ENCODE assay signal across 9 cellular contexts in the genomic region with DNA sequence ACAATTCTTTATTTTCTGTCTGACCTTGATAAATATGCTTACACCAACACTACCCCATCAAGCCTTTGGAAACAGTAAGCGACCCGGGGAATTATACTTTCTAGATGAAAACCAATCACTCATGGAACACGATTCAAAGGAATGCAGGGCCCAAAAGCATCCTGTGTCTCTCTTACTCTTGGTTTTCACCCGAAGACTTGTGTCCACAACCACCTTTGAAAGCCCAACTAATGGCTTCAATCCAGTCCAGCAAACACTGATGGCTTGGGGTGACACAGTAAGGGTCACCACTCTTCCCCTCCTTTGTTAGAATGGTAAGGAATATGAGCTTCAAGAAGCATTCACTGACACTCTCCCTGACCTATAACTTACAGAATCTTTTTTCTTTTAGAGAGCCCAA. TPM values are rescaled to one million over a fixed set of nuclear protein-coding genes. Genes with fewer than 3 reads are reported as not detected.
DNase-seq lines count a peak whose midpoint lies in the region; ATAC-seq, FAIRE-seq and TF ChIP-seq lines count a peak whose summit lies in the region.
"Had no signal": no experiment of that assay in that cellular context is flagged by ENCODE, and none has a peak within 500 bp of the region (broad histone marks: within the 10 kb centered on the region; RNA-seq: fewer than 3 reads in every experiment).

No MANE protein-coding gene starts in this region.

- no peak overlapping the region for H2BK120ac ChIP-seq in H1 (replicated peaks; ENCODE audit: low read depth, low read length)

- peaks cover 2% of the 10 kb centered on the region; the same call in 1 of the 2 replicates for H3K79me1 ChIP-seq in H1 (ENCODE audit: low read depth, low read length)

- H3K14ac ChIP-seq in H1 (ENCODE audit: insufficient read length): no peak overlapping the region

- H3K4ac ChIP-seq in H1 (replicated peaks; ENCODE audit: insufficient read length, low read depth, low read length): no peak overlapping the region

- no peak overlapping the region for H2BK20ac ChIP-seq in H1 (ENCODE audit: low read length)

- no peak overlapping the region for H3K27ac ChIP-seq in H1 (ENCODE audit: low read depth, low read length)
- H3K27ac ChIP-seq in osteoblast (ENCODE audit: low read depth, low read length): peak overlapping the region; percentile 64

- no peak overlapping the region for H4K5ac ChIP-seq in H1 (ENCODE audit: insufficient read length, low read depth, low read length)

- ATAC-seq in GM21526 (IDR thresholded peaks at IDR 0.05; ENCODE audit: low FRiP score, unreplicated experiment): no peak

- CTCF ChIA-PET in H1 (lab: Charles Lee; ENCODE audit: partially characterized antibody): interaction anchor here (1.0 to 4.7 kb wide), 5 partner anchors 13 to 299 kb away, joined by 3 to 38 read pairs (median 4); no protein-coding TSS in a partner anchor

- H2BK5ac ChIP-seq in H1 (ENCODE audit: low read depth, low read length): no peak overlapping the region

- peaks cover 11% of the 10 kb centered on the region; the same call in 1 of the 2 replicates for H3K23me2 ChIP-seq in H1 (ENCODE audit: low read depth, low read length)

- no peaks in the 10 kb centered on the region for H3K27me3 ChIP-seq in NT2/D1 (ENCODE audit: insufficient read depth, insufficient read length)
- no peaks in the 10 kb centered on the region for H3K27me3 ChIP-seq in H1 (replicated peaks in 1 of 4; ENCODE audit: control insufficient read depth in 3 of 4, extremely low read depth in 1 of 4, insufficient read depth in 3 of 4, low read length in 3 of 4)
- H3K27me3 ChIP-seq in osteoblast (ENCODE audit: insufficient read depth, low read length): no peaks in the 10 kb centered on the region
- H3K27me3 ChIP-seq: testis had no signal

- no peak overlapping the region for H3K23ac ChIP-seq in H1 (ENCODE audit: insufficient read length)

- no peak overlapping the region for H3K56ac ChIP-seq in H1 (replicated peaks; ENCODE audit: insufficient read length, low read depth, low read length)

- H3K79me2 ChIP-seq in H1 (ENCODE audit: control insufficient read depth in 1 of 2, insufficient read depth in 2 of 2, low read length in 2 of 2) (peaks cover 0 to 32% of the 10 kb centered on the region in 2 experiments; a peak in 2 of 4 replicates), osteoblast (ENCODE audit: insufficient read depth, low read length) (peaks cover 22% of the 10 kb centered on the region)

- no peak for FAIRE-seq in H1 (lab: Jason Lieb, UNC)

- TF ChIP-seq CTCF in H1 (IDR thresholded peaks at IDR 0.05; ENCODE audit: control extremely low read depth in 1 of 3, insufficient read depth in 1 of 3, low read depth in 1 of 3, low read length in 3 of 3) (no peak), osteoblast (IDR thresholded peaks at IDR 0.05; ENCODE audit: extremely low read depth, low read depth, low read length) (no peak)

- POLR2A ChIA-PET in H1 (lab: Charles Lee; ENCODE audit: partially characterized antibody): interaction anchor here (0.7 to 3.7 kb wide), 4 partner anchors 8 to 262 kb away, joined by 3 to 12 read pairs (median 6); a partner anchor contains a TSS

- H2BK15ac ChIP-seq in H1 (ENCODE audit: low read length): no peak overlapping the region

- no peak for TF ChIP-seq RAD21 in H1 (IDR thresholded peaks at IDR 0.05 in 1 of 2, conservative IDR thresholded peaks at IDR 0.05 in 1 of 2; ENCODE audit: low read depth in 2 of 2, low read length in 2 of 2)

- H3K36me3 ChIP-seq in NT2/D1 (ENCODE audit: insufficient read depth, insufficient read length, low read length) (peaks cover 14% of the 10 kb centered on the region), H1 (ENCODE audit: control insufficient read depth in 2 of 4, insufficient read depth in 4 of 4, low read length in 3 of 4) (peaks cover 0 to 25% (median 6%) of the 10 kb centered on the region in 4 experiments; a peak in 6 of 8 replicates), osteoblast (ENCODE audit: insufficient read depth, low read length) (peaks cover under 1% of the 10 kb centered on the region)

- H3K4me2 ChIP-seq in H1 (ENCODE audit: insufficient read depth in 1 of 2, low read depth in 2 of 2, low read length in 2 of 2) (peak overlapping the region; percentile 88 to 97), osteoblast (ENCODE audit: insufficient read depth, low read length) (peak overlapping the region; percentile 94)

- H3K9me3 ChIP-seq in NT2/D1 (ENCODE audit: insufficient read depth, low read length): no peaks in the 10 kb centered on the region
- no peaks in the 10 kb centered on the region for H3K9me3 ChIP-seq in H1 (ENCODE audit: insufficient read depth in 2 of 2, low read depth in 1 of 2, low read length in 1 of 2)
- no peaks in the 10 kb centered on the region for H3K9me3 ChIP-seq in osteoblast (ENCODE audit: low read depth, low read length)
- H3K9me3 ChIP-seq: testis had no signal

- peak overlapping the region; percentile 82 for H3K4me3 ChIP-seq in GM08714 (ENCODE audit: low read length)
- H3K4me3 ChIP-seq in NT2/D1 (ENCODE audit: insufficient read length, low read depth): no peak overlapping the region
- peak overlapping the region; percentile 27 to 89 (median 83); a peak in 6 of 8 replicates for H3K4me3 ChIP-seq in H1 (ENCODE audit: extremely low read depth in 1 of 4, insufficient read depth in 2 of 4, low read depth in 3 of 4, low read length in 4 of 4)
- H3K4me3 ChIP-seq in osteoblast (ENCODE audit: insufficient read depth, low read length): peak overlapping the region; percentile 90

- WGBS in H1 (ENCODE audit: extremely low coverage in 1 of 2, insufficient coverage in 1 of 2, insufficient read length in 1 of 2, insufficient replicate concordance in 2 of 2, low coverage in 1 of 2, low lambda C conversion rate in 2 of 2, missing lambda C conversion rate in 1 of 2), 2 experiments: 79% methylated on average over 4 of the region's 4 CpGs; no CpG with 5 or more reads in 1 of the 2 experiments

- H4K20me1 ChIP-seq in H1 (replicated peaks in 1 of 2; ENCODE audit: control insufficient read depth in 1 of 2, insufficient read depth in 2 of 2, low read length in 2 of 2) (no peaks in the 10 kb centered on the region), osteoblast (ENCODE audit: insufficient read depth, low read length) (no peaks in the 10 kb centered on the region)

- no peak for TF ChIP-seq EP300 in H1 (IDR thresholded peaks at IDR 0.05; ENCODE audit: borderline replicate concordance in 1 of 2, low read depth in 2 of 2, low read length in 2 of 2)

- H2BK12ac ChIP-seq in H1 (ENCODE audit: low read depth, low read length): no peak overlapping the region

- H2AFZ ChIP-seq in H1 (ENCODE audit: low read length) (no peak overlapping the region), osteoblast (ENCODE audit: low read length) (peak overlapping the region; percentile 81)

- no peak overlapping the region for H4K91ac ChIP-seq in H1 (replicated peaks; ENCODE audit: insufficient read length, low read length)

- DNase-seq in NT2/D1 (ENCODE audit: low read depth, low spot score): no peak
- no peak for DNase-seq in H1 (ENCODE audit: low read depth in 1 of 2, low spot score in 2 of 2)
- no peak for DNase-seq in osteoblast (ENCODE audit: insufficient read length, low spot score, missing footprints)
- DNase-seq in NCI-H1930 (lab: John Stamatoyannopoulos, UW): no peak
- DNase-seq in AML-193 (lab: John Stamatoyannopoulos, UW): no peak
- no peak for DNase-seq in cortex of kidney (lab: John Stamatoyannopoulos, UW)
- DNase-seq: testis had no signal

- no peaks in the 10 kb centered on the region for H3K4me1 ChIP-seq in NT2/D1 (ENCODE audit: insufficient read depth, insufficient read length)
- H3K4me1 ChIP-seq in H1 (replicated peaks in 1 of 4; ENCODE audit: control insufficient read depth in 3 of 4, insufficient read depth in 4 of 4, low read length in 3 of 4): peaks cover 0 to 3% (median under 1%) of the 10 kb centered on the region in 4 experiments; a peak in 3 of 7 replicates
- H3K4me1 ChIP-seq in osteoblast (ENCODE audit: insufficient read depth, low read length): peaks cover 18% of the 10 kb centered on the region

- no peak overlapping the region for H2AK5ac ChIP-seq in H1 (ENCODE audit: low read depth, low read length)

- no peak overlapping the region for H4K8ac ChIP-seq in H1 (ENCODE audit: extremely low read depth, insufficient read depth, low read length)

- no peak overlapping the region for H3K18ac ChIP-seq in H1 (ENCODE audit: extremely low read depth, low read length)

- H3K9ac ChIP-seq in NT2/D1 (ENCODE audit: insufficient read length, low read depth) (peak overlapping the region; percentile 1), H1 (replicated peaks in 1 of 4; ENCODE audit: extremely low read depth in 1 of 4, low read depth in 3 of 4, low read length in 3 of 4) (peak overlapping the region in 1 of 4 experiments; percentile 12; a peak in 2 of 7 replicates)

- TF ChIP-seq POLR2A in H1 (IDR thresholded peaks at IDR 0.05; ENCODE audit: control extremely low read depth in 1 of 2, low read depth in 2 of 2, low read length in 2 of 2): no peak

TF ChIP-seq in H1, 55 proteins besides CTCF, POLR2A, EP300 and RAD21 (continues in another document):
- TF ChIP-seq POLR2AphosphoS5 (IDR thresholded peaks at IDR 0.05; ENCODE audit: low read depth, low read length) (no peak), GABPA (IDR thresholded peaks at IDR 0.05; ENCODE audit: borderline replicate concordance, insufficient read depth, low read length) (no peak), SIN3A (conservative IDR thresholded peaks at IDR 0.05 in 1 of 2, IDR thresholded peaks at IDR 0.05 in 1 of 2; ENCODE audit: low read depth in 1 of 2, low read length in 2 of 2) (no peak), KDM5A (IDR thresholded peaks at IDR 0.05; ENCODE audit: low read length) (no peak), TAF1 (IDR thresholded peaks at IDR 0.05; ENCODE audit: low read depth, low read length) (no peak), SIRT6 (IDR thresholded peaks at IDR 0.05; ENCODE audit: low read length) (no peak), BACH1 (IDR thresholded peaks at IDR 0.05; ENCODE audit: low read length) (no peak), SRF (IDR thresholded peaks at IDR 0.05; ENCODE audit: low read depth, low read length) (no peak), CHD2 (IDR thresholded peaks at IDR 0.05; ENCODE audit: low read length) (no peak), RXRA (IDR thresholded peaks at IDR 0.05; ENCODE audit: insufficient read depth, low read depth, low read length) (no peak)

RNA-seq across cellular contexts. Expression of a gene that starts 1.6 kb away (rescaled TPM):
- 29.5 and 30.6 TPM in 2 replicates for total RNA-seq in H1 (2021; fragmentation: NEBNext Ultra II Directional; extraction: Animal tissue kit (Norgen Biotek cat#: 25700))
- polyA plus RNA-seq in H1 (2011; rRNA removed): 7.3 and 8.6 TPM in 2 replicates
- polyA plus RNA-seq in H1 (2011; cell fraction: cytosol; rRNA removed): 10.4 TPM
- polyA plus RNA-seq in H1 (2011; cell fraction: nucleus; rRNA removed): 6.0 TPM
- polyA plus RNA-seq in H1 (2012, experiment 1 of 2): 12.7 to 16.0 TPM (median 15.1 TPM) in 4 replicates
- 1.9 TPM for polyA plus RNA-seq in H1 (2012, experiment 2 of 2)
- 18.1 TPM for polyA plus RNA-seq in H1 (2013, experiment 1 of 2)
- 16.8 TPM for polyA plus RNA-seq in H1 (2013, experiment 2 of 2)
- polyA minus RNA-seq in H1 (2011; rRNA and poly(A)+ RNA removed): 10.1 and 14.5 TPM in 2 replicates
- polyA minus RNA-seq in H1 (2011; cell fraction: cytosol; rRNA and poly(A)+ RNA removed): 9.8 TPM
- 21.6 TPM for polyA minus RNA-seq in H1 (2011; cell fraction: nucleus; rRNA and poly(A)+ RNA removed)
- 19.2 and 24.2 TPM in 2 replicates for total RNA-seq in osteoblast
